Comparison of ENCODE assay signal across 8 cellular contexts in the genomic region with DNA sequence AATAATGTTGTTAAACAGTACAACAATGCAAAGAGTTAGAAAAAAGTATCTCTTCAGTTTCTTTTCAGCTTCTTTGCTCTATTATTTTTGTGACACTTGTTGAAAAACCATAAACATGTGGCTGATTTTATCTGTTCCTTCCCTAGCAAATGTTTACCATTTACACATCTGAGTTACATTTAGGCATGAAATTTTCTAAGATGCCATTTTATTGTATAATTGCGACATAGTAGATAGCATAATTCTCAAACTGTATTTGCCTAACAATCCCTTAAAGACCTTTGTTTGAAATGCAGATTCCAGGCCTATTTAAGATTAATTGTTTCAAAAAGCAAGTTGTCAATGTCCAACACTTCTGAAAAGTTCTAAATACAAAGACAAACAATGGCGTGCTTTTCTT.
DNase-seq lines count a peak whose midpoint lies in the region; ATAC-seq and TF ChIP-seq lines count a peak whose summit lies in the region.
"Not testable (repeated sequence)": the region's sequence is repeated elsewhere in the genome, so short reads cannot be mapped to it uniquely, and the experiment has no call there.

No MANE protein-coding gene starts in this region.

- in situ Hi-C loops in GM23248 (cut with MboI) = not testable (repeated sequence)

- H2AFZ ChIP-seq in ACC112 (ENCODE audit: low read length, unreplicated experiment); GM23248: not testable (repeated sequence)
- 0 out of 2 replicates have a peak overlapping the region, but pooled peaks have one; percentile 16 for H2AFZ ChIP-seq in PC-3 (ENCODE audit: low read length)

- H3K79me2 ChIP-seq in ACC112 (ENCODE audit: control insufficient read depth, insufficient read depth, low read length, unreplicated experiment); PC-3 (ENCODE audit: low read length): not testable (repeated sequence)
- H3K79me2 ChIP-seq in GM23248 (ENCODE audit: insufficient read depth) = peaks cover 73% of the 10 kb centered on the region

- H3K36me3 ChIP-seq in ACC112 (ENCODE audit: insufficient read depth, low read length); GM23248 (ENCODE audit: low read depth); PC-3 (ENCODE audit: low read depth, low read length): not testable (repeated sequence)

- not testable (repeated sequence) for BruUV-seq in PC-3 (replicated peaks; lab: Mats Ljungman, UMichigan)

- CTCF ChIA-PET in PC-3 (lab: Charles Lee) = not testable (repeated sequence)

- H3K27ac ChIP-seq in ACC112 (ENCODE audit: low read depth, low read length) (peak overlapping the region; percentile 29), PC-3 (ENCODE audit: low read length) (peak overlapping the region; percentile 19)
- not testable (repeated sequence) for H3K27ac ChIP-seq in GM23248

- not testable (repeated sequence) for H3K9me3 ChIP-seq in GM23248 (ENCODE audit: low read depth); PC-3 (ENCODE audit: low read length)

- not testable (repeated sequence) for H3K9ac ChIP-seq in GM23248; PC-3 (ENCODE audit: low read length)

- peak; percentile 42 for ATAC-seq in PC-3

- H3K4me3 ChIP-seq in ACC112 (ENCODE audit: low read depth, low read length); GM23248; PC-3 (ENCODE audit: low read length): not testable (repeated sequence)

- POLR2A ChIA-PET in PC-3 (lab: Charles Lee; ENCODE audit: unreplicated experiment) = not testable (repeated sequence)

- WGBS in GM23248 (ENCODE audit: low coverage in 1 of 2, low lambda C conversion rate in 2 of 2, missing lambda C conversion rate in 2 of 2), 2 experiments = 79 to 85% methylated on average over 2 of the region's 2 CpGs

- not testable (repeated sequence) for H3K9me2 ChIP-seq in GM23248 (ENCODE audit: insufficient read depth); PC-3 (replicated peaks; ENCODE audit: low read length)

- not testable (repeated sequence) for TF ChIP-seq CTCF in PC-3 (conservative IDR thresholded peaks at IDR 0.05; ENCODE audit: low read depth, low read length)

- H4K20me1 ChIP-seq in GM23248 (ENCODE audit: insufficient read depth); PC-3 (ENCODE audit: low read length): not testable (repeated sequence)

- intact Hi-C loops in PC-3 (cut with micrococcal nuclease) = not testable (repeated sequence)

- not testable (repeated sequence) for H3K4me2 ChIP-seq in GM23248 (ENCODE audit: unreplicated experiment)
- H3K4me2 ChIP-seq in PC-3 (ENCODE audit: low read length) = peak overlapping the region; percentile 7; the same call in 1 of the 2 replicates

- DNase-seq in EL = peak; percentile 20
- peak; percentile 2 for DNase-seq in GM23248
- peak; percentile 27 for DNase-seq in PC-3
- DNase-seq in amniotic epithelial cell (ENCODE audit: low read depth) = peak; percentile 2
- peak; percentile 22 for DNase-seq in dermis blood vessel endothelial cell
- peak; percentile 35 for DNase-seq in fibroblast of peridontal ligament (ENCODE audit: extremely low read depth)
- peak; percentile 11 for DNase-seq in iris pigment epithelial cell (ENCODE audit: low read depth)

- H3K27me3 ChIP-seq in ACC112 (ENCODE audit: insufficient read depth, low read length); GM23248 (replicated peaks; ENCODE audit: insufficient read depth); PC-3 (ENCODE audit: low read length): not testable (repeated sequence)

- H3K4me1 ChIP-seq in ACC112 (ENCODE audit: control insufficient read depth, insufficient read depth, low read length, unreplicated experiment); GM23248 (ENCODE audit: insufficient read depth); PC-3 (ENCODE audit: insufficient read depth, low read length): not testable (repeated sequence)

- H3F3A ChIP-seq in GM23248 (ENCODE audit: insufficient read depth); PC-3 (ENCODE audit: low read length, unreplicated experiment): not testable (repeated sequence)
